Comparison of ENCODE assay signal across 31 cellular contexts in genomic region chr2:118907759-118908158, GRCh38. TPM values are rescaled to one million over a fixed set of nuclear protein-coding genes. Genes with fewer than 3 reads are reported as not detected.
DNase-seq lines count a peak whose midpoint lies in the region; FAIRE-seq and TF ChIP-seq lines count a peak whose summit lies in the region.
"Had no signal": no experiment of that assay in that cellular context is flagged by ENCODE, and none has a peak within 500 bp of the region (broad histone marks: within the 10 kb centered on the region; RNA-seq: fewer than 3 reads in every experiment).

No MANE protein-coding gene starts in this region.

- H3K36me3 ChIP-seq in esophagus muscularis mucosa (no peaks in the 10 kb centered on the region), kidney (ENCODE audit: control insufficient read depth in 1 of 2, insufficient read depth in 2 of 2, low read length in 2 of 2) (no peaks in the 10 kb centered on the region)
- H3K36me3 ChIP-seq: BE2C, BLaER1 had no signal

- H3K9ac ChIP-seq in kidney (ENCODE audit: low read length in 2 of 2): no peak overlapping the region
- H3K9ac ChIP-seq: BLaER1 had no signal

- TF ChIP-seq CTCF in esophagus muscularis mucosa (IDR thresholded peaks at IDR 0.05) (no peak), neural crest cell (conservative IDR thresholded peaks at IDR 0.05) (no peak), kidney (IDR thresholded peaks at IDR 0.05; ENCODE audit: borderline replicate concordance, extremely low read depth, insufficient read depth) (no peak)

- no peak for TF ChIP-seq EP300 in esophagus muscularis mucosa (IDR thresholded peaks at IDR 0.05)

- peaks cover 0 to 19% (median 0%) of the 10 kb centered on the region in 4 donors for H3K27me3 ChIP-seq in esophagus muscularis mucosa
- H3K27me3 ChIP-seq: BE2C, BLaER1 had no signal

- TF ChIP-seq POLR2A in esophagus muscularis mucosa (IDR thresholded peaks at IDR 0.05; ENCODE audit: low read depth): no peak

- no peak for FAIRE-seq in kidney (lab: Jason Lieb, UNC)
- FAIRE-seq: A549, GM12878, GM12892, GM18507 had no signal

- no peaks in the 10 kb centered on the region for H3K9me3 Mint-ChIP-seq in activated CD4-positive, alpha-beta T cell treated with anti-CD3 and anti-CD28 coated beads, Interleukin-2, amount 10 ng/mL, durations not matched to agents 24 days and 14 days
- no peaks in the 10 kb centered on the region for H3K9me3 Mint-ChIP-seq in neural crest cell
- H3K9me3 Mint-ChIP-seq: CD8-positive, alpha-beta memory T cell had no signal

- H3K9me3 ChIP-seq in esophagus muscularis mucosa (peaks cover 0 to 9% (median 0%) of the 10 kb centered on the region in 4 donors), kidney (ENCODE audit: control insufficient read depth in 1 of 2, low read length in 2 of 2) (no peaks in the 10 kb centered on the region)
- H3K9me3 ChIP-seq: A549, BE2C, BLaER1 had no signal

- H3K27ac Mint-ChIP-seq in activated CD4-positive, alpha-beta T cell treated with anti-CD3 and anti-CD28 coated beads, Interleukin-2, amount 10 ng/mL, durations not matched to agents 24 days and 14 days: no peak overlapping the region
- H3K27ac Mint-ChIP-seq in neural crest cell (ENCODE audit: unreplicated experiment): peak overlapping the region; percentile 65
- H3K27ac Mint-ChIP-seq: CD4-positive, alpha-beta memory T cell; CD8-positive, alpha-beta memory T cell had no signal

- DNase-seq in activated CD4-positive, alpha-beta T cell treated with anti-CD3 and anti-CD28 coated beads, Interleukin-2, amount 10 ng/mL, durations not matched to agents 24 days and 14 days: peak; percentile 24
- no peak for DNase-seq in activated CD4-positive, alpha-beta T cell treated with anti-CD3 and anti-CD28 coated beads for 48 hours
- DNase-seq in esophagus muscularis mucosa (ENCODE audit: extremely low spot score) (peak; percentile 86), neural crest cell (ENCODE audit: low read depth, low spot score) (no peak), Ammon's horn (ENCODE audit: low spot score) (no peak), kidney (no peak)
- DNase-seq in activated CD4-positive, alpha-beta T cell treated with anti-CD3 and anti-CD28 coated beads, Interleukin-2, amount 50 U/mL, for 4 hours: no peak
- DNase-seq: AML-193; BE2C; C1 segment of cervical spinal cord; CD4-positive, alpha-beta memory T cell; CD4-positive, CD25-positive, alpha-beta regulatory T cell; CD8-positive, alpha-beta memory T cell; COR-L47; DMS 273 treated with DMSO at 0.1 percent for 48 hours; DMS153; DMS53; DMS79; DND-41; EL; GDM1 had no signal

- intact Hi-C loops in activated CD4-positive, alpha-beta T cell treated with anti-CD3 and anti-CD28 coated beads, Interleukin-2, amount 10 ng/mL, durations not matched to agents 24 days and 14 days (cut with micrococcal nuclease): no loop called here
- intact Hi-C loops in esophagus muscularis mucosa (cut with DNase I) (no loop called here), kidney (cut with DNase I) (no loop called here)

- no peak overlapping the region for H3K4me3 Mint-ChIP-seq in activated CD4-positive, alpha-beta T cell treated with anti-CD3 and anti-CD28 coated beads, Interleukin-2, amount 10 ng/mL, durations not matched to agents 24 days and 14 days
- no peak overlapping the region for H3K4me3 Mint-ChIP-seq in neural crest cell
- H3K4me3 Mint-ChIP-seq: CD14-positive monocyte; CD4-positive, alpha-beta memory T cell; CD8-positive, alpha-beta memory T cell had no signal

- H3K4me3 ChIP-seq in esophagus muscularis mucosa: no peak overlapping the region
- no peak overlapping the region for H3K4me3 ChIP-seq in kidney (ENCODE audit: low read length in 2 of 2)
- H3K4me3 ChIP-seq: A549, BLaER1, GM12878 had no signal

- WGBS in esophagus muscularis mucosa: 6% methylated on average over 5 of the region's 5 CpGs

- no peak overlapping the region for H3K27ac ChIP-seq in esophagus muscularis mucosa (replicated peaks in 1 of 4)
- H3K27ac ChIP-seq in kidney (ENCODE audit: low read depth in 2 of 2, low read length in 2 of 2): no peak overlapping the region
- H3K27ac ChIP-seq: 22Rv1, A549, BLaER1 had no signal

- H3K27me3 Mint-ChIP-seq in activated CD4-positive, alpha-beta T cell treated with anti-CD3 and anti-CD28 coated beads, Interleukin-2, amount 10 ng/mL, durations not matched to agents 24 days and 14 days: no peaks in the 10 kb centered on the region
- H3K27me3 Mint-ChIP-seq in neural crest cell (ENCODE audit: low read depth): peaks cover 6% of the 10 kb centered on the region

- H3K4me1 Mint-ChIP-seq in activated CD4-positive, alpha-beta T cell treated with anti-CD3 and anti-CD28 coated beads, Interleukin-2, amount 10 ng/mL, durations not matched to agents 24 days and 14 days: no peaks in the 10 kb centered on the region
- peaks cover 10% of the 10 kb centered on the region for H3K4me1 Mint-ChIP-seq in neural crest cell
- H3K4me1 Mint-ChIP-seq: CD8-positive, alpha-beta memory T cell had no signal

- H3K4me1 ChIP-seq in esophagus muscularis mucosa (no peaks in the 10 kb centered on the region), kidney (ENCODE audit: control insufficient read depth in 1 of 2, insufficient read depth in 1 of 2, low read depth in 1 of 2, low read length in 2 of 2) (no peaks in the 10 kb centered on the region)
- H3K4me1 ChIP-seq: A549, BE2C had no signal

- H3K36me3 Mint-ChIP-seq in activated CD4-positive, alpha-beta T cell treated with anti-CD3 and anti-CD28 coated beads, Interleukin-2, amount 10 ng/mL, durations not matched to agents 24 days and 14 days (ENCODE audit: low read depth): no peaks in the 10 kb centered on the region
- no peaks in the 10 kb centered on the region for H3K36me3 Mint-ChIP-seq in neural crest cell (ENCODE audit: low read depth)
- H3K36me3 Mint-ChIP-seq: CD4-positive, alpha-beta memory T cell; CD4-positive, CD25-positive, alpha-beta regulatory T cell; CD8-positive, alpha-beta memory T cell had no signal

RNA-seq across cellular contexts. Expression of gene MARCO, which starts 34.2 kb away (rescaled TPM):
- not detected in 2 replicates for total RNA-seq in activated CD4-positive, alpha-beta T cell treated with anti-CD3 and anti-CD28 coated beads, Interleukin-2, amount 10 ng/mL, durations not matched to agents 24 days and 14 days
- total RNA-seq in esophagus muscularis mucosa (10 to 100 TPM in 2 of 4 donors, 1 to 10 TPM in 2; 7.3 to 19.8 (median 12.9) TPM), neural crest cell (0.54 TPM in 1 of 2 replicates, not detected in the other), kidney (4.6 TPM)
- 0.65 TPM for polyA plus RNA-seq in kidney (ENCODE audit: insufficient read depth, low read depth, low replicate concordance)
- total RNA-seq: A172; CD4-positive, CD25-positive, alpha-beta regulatory T cell; CD8-positive, alpha-beta memory T cell; Daoy; G401 had no signal
- polyA plus RNA-seq: CD4-positive, alpha-beta memory T cell; CD4-positive, CD25-positive, alpha-beta regulatory T cell; CD8-positive, alpha-beta memory T cell had no signal

Comparison
In these comparisons a context has a peak if more than half of its experiments do, and no peak if none do; other contexts are left out.
1. DNase-seq: peak in activated CD4-positive, alpha-beta T cell treated with anti-CD3 and anti-CD28 coated beads, Interleukin-2, amount 10 ng/mL, durations not matched to agents 24 days and 14 days (single experiment) and esophagus muscularis mucosa (single experiment); none in activated CD4-positive, alpha-beta T cell treated with anti-CD3 and anti-CD28 coated beads for 48 hours (single experiment), neural crest cell (single experiment), Ammon's horn (single experiment), kidney (single experiment) and activated CD4-positive, alpha-beta T cell treated with anti-CD3 and anti-CD28 coated beads, Interleukin-2, amount 50 U/mL, for 4 hours (0 of 2).